ENCODE assay signal across 13 cellular contexts in genomic region chr4:172750910-172751309, GRCh38.
A peak's percentile ranks its signal among the peaks of the same experiment; 100 is the strongest.
DNase-seq lines count a peak whose midpoint lies in the region; ATAC-seq, FAIRE-seq and TF ChIP-seq lines count a peak whose summit lies in the region.
"Had no signal": no experiment of that assay in that cellular context is flagged by ENCODE, and none has a peak within 500 bp of the region (broad histone marks: within the 10 kb centered on the region; RNA-seq: fewer than 3 reads in every experiment).

No MANE protein-coding gene starts in this region.

- no peak overlapping the region for H3K27ac Mint-ChIP-seq in activated T-helper 1 cell treated with anti-CD3 and anti-CD28 coated beads, Interleukin-12 subunit alpha, Interleukin-12 subunit beta, Interleukin-2, Interleukin-4 antibody, amounts not matched to agents 30 ng/mL and 10 ng/mL and 1 ng/mL, durations not matched to agents 14 hours and 24 hours and 36 hours
- H3K27ac Mint-ChIP-seq: CD4-positive, alpha-beta T cell had no signal

- peak; percentile 99 for ATAC-seq in GM18858 (IDR thresholded peaks at IDR 0.05; ENCODE audit: unreplicated experiment)
- ATAC-seq in GM21381 (IDR thresholded peaks at IDR 0.05; ENCODE audit: unreplicated experiment) = peak; percentile 96
- peak; percentile 94 for ATAC-seq in HG02970 (IDR thresholded peaks at IDR 0.05; ENCODE audit: low FRiP score, unreplicated experiment)
- ATAC-seq in HG03571 (IDR thresholded peaks at IDR 0.05; ENCODE audit: unreplicated experiment) = peak; percentile 90
- ATAC-seq: body of pancreas, pancreas had no signal

- H3K36me3 Mint-ChIP-seq in activated T-helper 1 cell treated with anti-CD3 and anti-CD28 coated beads, Interleukin-12 subunit alpha, Interleukin-12 subunit beta, Interleukin-2, Interleukin-4 antibody, amounts not matched to agents 30 ng/mL and 10 ng/mL and 1 ng/mL, durations not matched to agents 14 hours and 24 hours and 36 hours (ENCODE audit: low read depth) = no peaks in the 10 kb centered on the region

- intact Hi-C loops in activated T-helper 1 cell treated with anti-CD3 and anti-CD28 coated beads, Interleukin-12 subunit alpha, Interleukin-12 subunit beta, Interleukin-2, Interleukin-4 antibody, amounts not matched to agents 30 ng/mL and 10 ng/mL and 1 ng/mL, durations not matched to agents 14 hours and 24 hours and 36 hours (cut with micrococcal nuclease) = no loop called here

- no peaks in the 10 kb centered on the region for H3K27me3 Mint-ChIP-seq in activated T-helper 1 cell treated with anti-CD3 and anti-CD28 coated beads, Interleukin-12 subunit alpha, Interleukin-12 subunit beta, Interleukin-2, Interleukin-4 antibody, amounts not matched to agents 30 ng/mL and 10 ng/mL and 1 ng/mL, durations not matched to agents 14 hours and 24 hours and 36 hours (ENCODE audit: insufficient read depth)
- H3K27me3 Mint-ChIP-seq: CD4-positive, alpha-beta T cell had no signal

- no peak overlapping the region for H3K4me3 Mint-ChIP-seq in activated T-helper 1 cell treated with anti-CD3 and anti-CD28 coated beads, Interleukin-12 subunit alpha, Interleukin-12 subunit beta, Interleukin-2, Interleukin-4 antibody, amounts not matched to agents 30 ng/mL and 10 ng/mL and 1 ng/mL, durations not matched to agents 14 hours and 24 hours and 36 hours
- H3K4me3 Mint-ChIP-seq: CD4-positive, alpha-beta T cell had no signal

- FAIRE-seq in H54 (lab: Jason Lieb, UNC) = no peak
- FAIRE-seq: endometrium, pancreas had no signal

- H3K4me1 Mint-ChIP-seq in activated T-helper 1 cell treated with anti-CD3 and anti-CD28 coated beads, Interleukin-12 subunit alpha, Interleukin-12 subunit beta, Interleukin-2, Interleukin-4 antibody, amounts not matched to agents 30 ng/mL and 10 ng/mL and 1 ng/mL, durations not matched to agents 14 hours and 24 hours and 36 hours (ENCODE audit: low read depth) = no peaks in the 10 kb centered on the region

- no peaks in the 10 kb centered on the region for H3K9me3 Mint-ChIP-seq in activated T-helper 1 cell treated with anti-CD3 and anti-CD28 coated beads, Interleukin-12 subunit alpha, Interleukin-12 subunit beta, Interleukin-2, Interleukin-4 antibody, amounts not matched to agents 30 ng/mL and 10 ng/mL and 1 ng/mL, durations not matched to agents 14 hours and 24 hours and 36 hours

- TF ChIP-seq POLR2A in H54 (IDR thresholded peaks at IDR 0.05; ENCODE audit: low read depth, low read length) = no peak

- DNase-seq in H54 (ENCODE audit: insufficient read length, low spot score) (no peak), NCI-H2107 treated with DMSO at 0.1 percent for 48 hours (lab: John Stamatoyannopoulos, UW; ENCODE audit: unreplicated experiment) (no peak)
- DNase-seq in stimulated activated CD4-positive, alpha-beta T cell treated with anti-CD3 and anti-CD28 coated beads, Interleukin-15, amount 100 ng/mL, for 24 hours = no peak
- no peak for DNase-seq in activated T-helper 1 cell treated with anti-CD3 and anti-CD28 coated beads, Interleukin-12 subunit alpha, Interleukin-12 subunit beta, Interleukin-2, Interleukin-4 antibody, amounts not matched to agents 30 ng/mL and 10 ng/mL and 1 ng/mL, durations not matched to agents 14 hours and 24 hours and 36 hours (ENCODE audit: low spot score)
- DNase-seq: body of pancreas; CD4-positive, alpha-beta T cell; NCI-H1694; pancreas had no signal
